ENCODE assay signal across 9 cellular contexts in genomic region chr21:31108969-31109368, GRCh38.
DNase-seq lines count a peak whose midpoint lies in the region; ATAC-seq, FAIRE-seq and TF ChIP-seq lines count a peak whose summit lies in the region.
"Had no signal": no experiment of that assay in that cellular context is flagged by ENCODE, and none has a peak within 500 bp of the region (broad histone marks: within the 10 kb centered on the region; RNA-seq: fewer than 3 reads in every experiment).

No MANE protein-coding gene starts in this region.

- H3K9me3 ChIP-seq in RWPE2 (ENCODE audit: severe bottlenecking) (no peaks in the 10 kb centered on the region), kidney (ENCODE audit: control insufficient read depth in 1 of 2, low read length in 2 of 2) (peaks cover 0 to 8% of the 10 kb centered on the region in 2 donors)

- intact Hi-C loops in CD14-positive monocyte (cut with micrococcal nuclease) (loop anchor here in 1 of 2 donors (5.0 kb wide), 1 partner anchor 93 kb away; no protein-coding TSS in a partner anchor), kidney (cut with DNase I) (no loop called here)

- peaks cover 3% of the 10 kb centered on the region for H3K27me3 ChIP-seq in RWPE2 (ENCODE audit: insufficient read depth, poor library complexity, severe bottlenecking)

- H3K27ac Mint-ChIP-seq in CD14-positive monocyte = peak overlapping the region; percentile 76 to 91 (median 88)
- no peak overlapping the region for H3K27ac Mint-ChIP-seq in mesothelial cell of epicardium
- H3K27ac Mint-ChIP-seq in nephron progenitor cell = no peak overlapping the region
- H3K27ac Mint-ChIP-seq: activated naive CD8-positive, alpha-beta T cell had no signal

- H3K27me3 Mint-ChIP-seq in CD14-positive monocyte (ENCODE audit: low read depth in 3 of 3) (peaks cover 0 to 4% (median 2%) of the 10 kb centered on the region in 3 donors), mesothelial cell of epicardium (ENCODE audit: low read depth) (no peaks in the 10 kb centered on the region), nephron progenitor cell (ENCODE audit: low read depth, poor library complexity) (peaks cover 3% of the 10 kb centered on the region)
- H3K27me3 Mint-ChIP-seq: activated naive CD8-positive, alpha-beta T cell had no signal

- H3K4me1 Mint-ChIP-seq in CD14-positive monocyte (peaks cover 59% of the 10 kb centered on the region), mesothelial cell of epicardium (peaks cover 4% of the 10 kb centered on the region), nephron progenitor cell (peaks cover 12% of the 10 kb centered on the region)

- H3K9ac ChIP-seq in kidney (ENCODE audit: low read length in 2 of 2) = no peak overlapping the region

- H3K4me3 Mint-ChIP-seq in CD14-positive monocyte = peak overlapping the region; percentile 31 to 49
- H3K4me3 Mint-ChIP-seq in mesothelial cell of epicardium = no peak overlapping the region
- no peak overlapping the region for H3K4me3 Mint-ChIP-seq in nephron progenitor cell
- H3K4me3 Mint-ChIP-seq: activated naive CD8-positive, alpha-beta T cell had no signal

- DNase-seq in CD14-positive monocyte (ENCODE audit: low spot score) (no peak), RWPE2 (ENCODE audit: low spot score) (no peak), kidney (no peak), mesothelial cell of epicardium (ENCODE audit: low spot score in 2 of 2, unreplicated experiment in 2 of 2) (no peak), nephron progenitor cell (no peak), NCI-H1048 (lab: John Stamatoyannopoulos, UW) (no peak)
- DNase-seq in activated CD4-positive, CD25-positive, alpha-beta regulatory T cell (lab: John Stamatoyannopoulos, UW) = no peak

- H3K4me1 ChIP-seq in RWPE2 (ENCODE audit: insufficient read depth, poor library complexity, severe bottlenecking) (no peaks in the 10 kb centered on the region), kidney (ENCODE audit: control insufficient read depth in 1 of 2, insufficient read depth in 1 of 2, low read depth in 1 of 2, low read length in 2 of 2) (no peaks in the 10 kb centered on the region)

- H3K9me3 Mint-ChIP-seq in CD14-positive monocyte (peaks cover 0 to 11% (median 10%) of the 10 kb centered on the region in 7 donors), mesothelial cell of epicardium (peaks cover 16% of the 10 kb centered on the region), nephron progenitor cell (peaks cover 43% of the 10 kb centered on the region)

- H3K4me3 ChIP-seq in RWPE2 (ENCODE audit: severe bottlenecking) = no peak overlapping the region
- no peak overlapping the region for H3K4me3 ChIP-seq in kidney (ENCODE audit: low read length in 2 of 2)

- H3K36me3 Mint-ChIP-seq in CD14-positive monocyte = peaks cover 10 to 16% of the 10 kb centered on the region in 2 donors
- peaks cover 5% of the 10 kb centered on the region for H3K36me3 Mint-ChIP-seq in mesothelial cell of epicardium
- peaks cover 36% of the 10 kb centered on the region for H3K36me3 Mint-ChIP-seq in nephron progenitor cell (ENCODE audit: low read depth)

- H3K36me3 ChIP-seq in RWPE2 (ENCODE audit: low read depth) (no peaks in the 10 kb centered on the region), kidney (ENCODE audit: control insufficient read depth in 1 of 2, insufficient read depth in 2 of 2, low read length in 2 of 2) (no peaks in the 10 kb centered on the region)

- no peak overlapping the region for H3K27ac ChIP-seq in RWPE2 (ENCODE audit: poor library complexity, severe bottlenecking)
- H3K27ac ChIP-seq in kidney (ENCODE audit: low read depth in 2 of 2, low read length in 2 of 2) = no peak overlapping the region

- FAIRE-seq in kidney (lab: Jason Lieb, UNC) = no peak

- TF ChIP-seq CTCF in CD14-positive monocyte (IDR thresholded peaks at IDR 0.05) (no peak), RWPE2 (IDR thresholded peaks at IDR 0.05; ENCODE audit: poor library complexity, severe bottlenecking) (peak; percentile 32), kidney (IDR thresholded peaks at IDR 0.05; ENCODE audit: borderline replicate concordance, extremely low read depth, insufficient read depth) (peak; percentile 19), mesothelial cell of epicardium (IDR thresholded peaks at IDR 0.05; ENCODE audit: unreplicated experiment) (no peak), nephron progenitor cell (IDR thresholded peaks at IDR 0.05) (no peak)

- ATAC-seq in GM21360 (IDR thresholded peaks at IDR 0.05; ENCODE audit: unreplicated experiment) (peak; percentile 70), RWPE2 (ENCODE audit: low read depth) (0 out of 3 replicates have a peak, but pooled peaks have one; percentile 33)

Comparison
In these comparisons a context has a peak if more than half of its experiments do, and no peak if none do; other contexts are left out.
1. H3K27ac Mint-ChIP-seq: peak in CD14-positive monocyte (7 of 7); none in mesothelial cell of epicardium (single experiment) and nephron progenitor cell (single experiment).
2. H3K4me3 Mint-ChIP-seq: peak in CD14-positive monocyte (2 of 2); none in mesothelial cell of epicardium (single experiment) and nephron progenitor cell (single experiment).
3. CTCF ChIP-seq: peak in RWPE2 (single experiment) and kidney (single experiment); none in CD14-positive monocyte (single experiment), mesothelial cell of epicardium (single experiment) and nephron progenitor cell (single experiment).